8 cellular contexts compared by ENCODE assay signal in genomic region chr11:134139873-134140331, GRCh38.
A peak's percentile ranks its signal among the peaks of the same experiment; 100 is the strongest.
DNase-seq lines count a peak whose midpoint lies in the region; ATAC-seq and TF ChIP-seq lines count a peak whose summit lies in the region.

No MANE protein-coding gene starts in this region.

- intact Hi-C loops in dorsolateral prefrontal cortex (cut with DNase I): loop anchor here (1.0 to 5.0 kb wide), 3 partner anchors 89 to 213 kb away; no protein-coding TSS in a partner anchor
- intact Hi-C loops in lower leg skin (cut with DNase I; ENCODE audit: low total_unique reads): loop anchor here (5.0 to 10.0 kb wide), 2 partner anchors 88 to 215 kb away; no protein-coding TSS in a partner anchor

- H3K27me3 ChIP-seq in DOHH2 (ENCODE audit: control insufficient read depth, low read length): no peaks in the 10 kb centered on the region
- no peaks in the 10 kb centered on the region for H3K27me3 ChIP-seq in WERI-Rb-1 (ENCODE audit: insufficient read depth, low read depth, severe bottlenecking)
- H3K27me3 ChIP-seq in dorsolateral prefrontal cortex: no peaks in the 10 kb centered on the region

- no peak for TF ChIP-seq POLR2A in lower leg skin (IDR thresholded peaks at IDR 0.05)

- ATAC-seq in GM21737 (IDR thresholded peaks at IDR 0.05; ENCODE audit: unreplicated experiment): peak; percentile 74
- ATAC-seq in GM18519 (IDR thresholded peaks at IDR 0.05; ENCODE audit: low FRiP score, unreplicated experiment): no peak

- TF ChIP-seq CTCF in DOHH2 (IDR thresholded peaks at IDR 0.05; ENCODE audit: low read depth, low read length, poor library complexity, severe bottlenecking) (peak; percentile 66), WERI-Rb-1 (IDR thresholded peaks at IDR 0.05; ENCODE audit: low read depth, low read length) (peak; percentile 80), dorsolateral prefrontal cortex (IDR thresholded peaks at IDR 0.05 in 54 of 56, conservative IDR thresholded peaks at IDR 0.05 in 2 of 56; ENCODE audit: low read depth in 1 of 56, partially characterized antibody in 56 of 56) (peak; percentile 70 to 97 (median 92)), lower leg skin (IDR thresholded peaks at IDR 0.05) (peak in 1 of 3 donors; percentile 30)

- H3F3A ChIP-seq in DOHH2 (ENCODE audit: control insufficient read depth, insufficient read depth): no peaks in the 10 kb centered on the region

- WGBS in lower leg skin, 2 donors: 41 to 45% methylated on average over 10 of the region's 10 CpGs

- no peaks in the 10 kb centered on the region for H3K79me2 ChIP-seq in DOHH2 (ENCODE audit: control insufficient read depth, low read length)

- no peaks in the 10 kb centered on the region for H4K20me1 ChIP-seq in DOHH2 (ENCODE audit: control insufficient read depth, insufficient read depth, low read depth, low read length)

- no peak overlapping the region for H3K4me2 ChIP-seq in DOHH2 (ENCODE audit: low read length)

- H3K9me3 ChIP-seq in DOHH2 (ENCODE audit: control insufficient read depth, insufficient read depth, low read length) (no peaks in the 10 kb centered on the region), WERI-Rb-1 (ENCODE audit: severe bottlenecking) (no peaks in the 10 kb centered on the region)

- DNase-seq in NCI-H1694 (lab: John Stamatoyannopoulos, UW) (peak; percentile 47), WERI-Rb-1 (peak; percentile 65), dorsolateral prefrontal cortex (peak; percentile 47 to 90 (median 80)), lower leg skin (ENCODE audit: low spot score in 2 of 2) (peak; percentile 65 to 87)
- DNase-seq in stimulated activated CD8-positive, alpha-beta memory T cell treated with anti-CD3 and anti-CD28 coated beads, Interleukin-12 subunit alpha, Interleukin-12 subunit beta, amount 100 ng/mL, for 24 hours (ENCODE audit: extremely low read depth): peak; percentile 3

- no peaks in the 10 kb centered on the region for H3K4me1 ChIP-seq in DOHH2 (ENCODE audit: control insufficient read depth, low read length)

- H3K27ac ChIP-seq in DOHH2 (ENCODE audit: low read depth, low read length) (no peak overlapping the region), WERI-Rb-1 (peak overlapping the region; percentile 39; the same call in 1 of the 2 replicates), dorsolateral prefrontal cortex (peak overlapping the region in 56 of 59 donors; percentile 33 to 89 (median 79))

- H3K4me3 ChIP-seq in DOHH2 (ENCODE audit: low read length) (no peak overlapping the region), WERI-Rb-1 (ENCODE audit: low read depth, low read length) (no peak overlapping the region), dorsolateral prefrontal cortex (peak overlapping the region in 7 of 59 donors; percentile 1 to 25 (median 21)), lower leg skin (ENCODE audit: low read depth, poor library complexity, severe bottlenecking) (no peak overlapping the region)

- H3K9me2 ChIP-seq in DOHH2 (replicated peaks; ENCODE audit: control insufficient read depth, low read length): no peaks in the 10 kb centered on the region

- H3K36me3 ChIP-seq in DOHH2 (ENCODE audit: control insufficient read depth, low read length) (no peaks in the 10 kb centered on the region), WERI-Rb-1 (peaks cover 46% of the 10 kb centered on the region)

Comparison
In these comparisons a context has a peak if more than half of its experiments do, and no peak if none do; other contexts are left out.
1. DNase-seq: peak in every context shown above with its lines; median percentile 80 in dorsolateral prefrontal cortex; 76 in lower leg skin; 65 in WERI-Rb-1; 47 in NCI-H1694; 3 in stimulated activated CD8-positive, alpha-beta memory T cell treated with anti-CD3 and anti-CD28 coated beads, Interleukin-12 subunit alpha, Interleukin-12 subunit beta, amount 100 ng/mL, for 24 hours.